In genomic region chr1:231993968-231994455, GRCh38 we compare ENCODE assay signal across 19 cellular contexts.
DNase-seq lines count a peak whose midpoint lies in the region; FAIRE-seq and TF ChIP-seq lines count a peak whose summit lies in the region.
"Had no signal": no experiment of that assay in that cellular context is flagged by ENCODE, and none has a peak within 500 bp of the region (broad histone marks: within the 10 kb centered on the region; RNA-seq: fewer than 3 reads in every experiment).

No MANE protein-coding gene starts in this region.

- H3K9me3 Mint-ChIP-seq in glutamatergic neuron (ENCODE audit: unreplicated experiment): no peaks in the 10 kb centered on the region

- no peaks in the 10 kb centered on the region for H3K27me3 Mint-ChIP-seq in glutamatergic neuron (ENCODE audit: unreplicated experiment)
- H3K27me3 Mint-ChIP-seq: CD4-positive, CD25-positive, alpha-beta regulatory T cell had no signal

- no peak overlapping the region for H3K27ac Mint-ChIP-seq in glutamatergic neuron (ENCODE audit: unreplicated experiment)
- H3K27ac Mint-ChIP-seq: CD4-positive, CD25-positive, alpha-beta regulatory T cell had no signal

- no peak for TF ChIP-seq CTCF in RWPE1 (conservative IDR thresholded peaks at IDR 0.05; ENCODE audit: low read depth)
- no peak for TF ChIP-seq CTCF in bronchial epithelial cell (IDR thresholded peaks at IDR 0.05; ENCODE audit: insufficient read depth, low read length, severe bottlenecking)
- no peak for TF ChIP-seq CTCF in glutamatergic neuron (IDR thresholded peaks at IDR 0.05; ENCODE audit: partially characterized antibody, unreplicated experiment)

- H3K27ac ChIP-seq in RWPE1: peak overlapping the region; percentile 39; the same call in 1 of the 2 replicates
- H3K27ac ChIP-seq: BLaER1 treated with 17β-estradiol and CSF1 and Interleukin-3, amounts not matched to agents 10 nM and 100 nM; GM23248 had no signal

- H3K4me1 Mint-ChIP-seq in glutamatergic neuron (ENCODE audit: low read depth, unreplicated experiment): peaks cover 34% of the 10 kb centered on the region

- DNase-seq in RWPE1 (ENCODE audit: low spot score): no peak
- peak; percentile 43 for DNase-seq in bronchial epithelial cell (ENCODE audit: low read depth)
- peak; percentile 21 for DNase-seq in glutamatergic neuron
- peak; percentile 87 for DNase-seq in myocyte (ENCODE audit: low read depth)
- no peak for DNase-seq in NCI-H82 (lab: John Stamatoyannopoulos, UW)
- DNase-seq in EL: no peak
- DNase-seq in RPMI8226: no peak
- DNase-seq in NCI-H526 treated with DMSO at 0.1 percent for 48 hours (lab: John Stamatoyannopoulos, UW): no peak
- DNase-seq: 8988T; ACHN; Calu3; CD4-positive, CD25-positive, alpha-beta regulatory T cell; DMS 273 treated with DMSO at 0.1 percent for 48 hours; DMS79; GM23248; H7 had no signal

- no peak overlapping the region for H3K4me3 ChIP-seq in bronchial epithelial cell (ENCODE audit: low read depth, low read length)
- H3K4me3 ChIP-seq: BLaER1 treated with 17β-estradiol and CSF1 and Interleukin-3, amounts not matched to agents 10 nM and 100 nM; GM23248 had no signal

- POLR2A ChIA-PET in RWPE1 (lab: Yijun Ruan, JAX; ENCODE audit: low non-redundant PET): no interaction called here

- no peak for FAIRE-seq in bronchial epithelial cell (lab: Jason Lieb, UNC)
- FAIRE-seq: G401.6, GM12891 had no signal

- no peaks in the 10 kb centered on the region for H3K36me3 Mint-ChIP-seq in glutamatergic neuron (ENCODE audit: unreplicated experiment)

- CTCF ChIA-PET in RWPE1 (lab: Yijun Ruan, JAX): interaction anchor here (0.6 kb wide), 1 partner anchor 273 kb away, joined by 3 read pairs; no protein-coding TSS in a partner anchor

- no peaks in the 10 kb centered on the region for H3K36me3 ChIP-seq in bronchial epithelial cell (ENCODE audit: control insufficient read depth, insufficient read depth, low read length)

- H3K27me3 ChIP-seq in bronchial epithelial cell (ENCODE audit: control insufficient read depth, insufficient read depth, low read length): peaks cover 2% of the 10 kb centered on the region
- H3K27me3 ChIP-seq: BLaER1 treated with 17β-estradiol and CSF1 and Interleukin-3, amounts not matched to agents 10 nM and 100 nM had no signal

- no peak overlapping the region for H3K4me3 Mint-ChIP-seq in glutamatergic neuron (ENCODE audit: unreplicated experiment)
- H3K4me3 Mint-ChIP-seq: CD4-positive, CD25-positive, alpha-beta regulatory T cell had no signal

Comparison
In these comparisons a context has a peak if more than half of its experiments do, and no peak if none do; other contexts are left out.
1. DNase-seq: peak in bronchial epithelial cell (single experiment), glutamatergic neuron (single experiment) and myocyte (single experiment); none in RWPE1 (single experiment), NCI-H82 (single experiment), EL (single experiment), RPMI8226 (single experiment) and NCI-H526 treated with DMSO at 0.1 percent for 48 hours (single experiment).